16 cellular contexts compared by ENCODE assay signal in the genomic region with DNA sequence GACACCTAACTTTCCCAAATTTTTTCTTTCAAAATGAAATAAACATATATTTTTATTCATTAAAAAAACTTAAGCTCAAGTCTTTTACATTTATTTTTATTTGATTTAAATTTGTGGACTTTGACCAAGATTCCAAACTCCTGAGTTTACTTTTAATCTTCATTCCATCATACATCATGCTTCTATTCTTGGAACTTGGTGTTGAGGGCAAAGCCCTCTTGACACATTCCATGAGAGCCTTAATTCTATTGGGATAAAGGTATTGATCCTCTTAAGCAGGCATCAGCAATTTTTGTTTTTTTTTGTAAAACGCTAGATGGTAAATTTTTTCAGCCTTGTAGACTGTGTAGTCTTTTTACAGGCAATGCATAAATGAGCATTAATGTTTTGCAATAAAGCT. TPM values are rescaled to one million over a fixed set of nuclear protein-coding genes. Genes with fewer than 3 reads are reported as not detected.
DNase-seq lines count a peak whose midpoint lies in the region; ATAC-seq and TF ChIP-seq lines count a peak whose summit lies in the region.
"Had no signal": no experiment of that assay in that cellular context is flagged by ENCODE, and none has a peak within 500 bp of the region (broad histone marks: within the 10 kb centered on the region; RNA-seq: fewer than 3 reads in every experiment).

No MANE protein-coding gene starts in this region.

- 91 to 92% methylated on average over 1 of the region's 1 CpG for WGBS in tibial nerve, 2 donors

- TF ChIP-seq CTCF in epithelial cell of proximal tubule (conservative IDR thresholded peaks at IDR 0.05; ENCODE audit: low read depth, low read length) (no peak), retinal pigment epithelial cell (conservative IDR thresholded peaks at IDR 0.05; ENCODE audit: low read depth, low read length) (no peak), tibial nerve (IDR thresholded peaks at IDR 0.05) (no peak)

- H3K27me3 ChIP-seq in tibial nerve = no peaks in the 10 kb centered on the region
- H3K27me3 ChIP-seq: BLaER1 had no signal

- ATAC-seq in HG03280 (IDR thresholded peaks at IDR 0.05; ENCODE audit: unreplicated experiment) = no peak
- ATAC-seq: A549 had no signal

- TF ChIP-seq POLR2A in tibial nerve (IDR thresholded peaks at IDR 0.05) = no peak
- no peak for TF ChIP-seq POLR2A in erythroblast (IDR thresholded peaks at IDR 0.05; ENCODE audit: low read length)

- H3K27ac ChIP-seq in tibial nerve = no peak overlapping the region
- H3K27ac ChIP-seq: A549, BLaER1, HL-60 had no signal

- peaks cover 0 to 10% (median 0%) of the 10 kb centered on the region in 4 donors for H3K9me3 ChIP-seq in tibial nerve
- H3K9me3 ChIP-seq: A549, BLaER1, Caco-2 had no signal

- H3K4me3 ChIP-seq in epithelial cell of proximal tubule (ENCODE audit: low read depth, low read length) = no peak overlapping the region
- no peak overlapping the region for H3K4me3 ChIP-seq in retinal pigment epithelial cell (ENCODE audit: low read length)
- no peak overlapping the region for H3K4me3 ChIP-seq in tibial nerve
- H3K4me3 ChIP-seq: A549, BLaER1, K562 had no signal

- no peaks in the 10 kb centered on the region for H3K4me1 ChIP-seq in tibial nerve
- H3K4me1 ChIP-seq: A549, BLaER1, Caco-2 had no signal

- no peaks in the 10 kb centered on the region for H3K36me3 ChIP-seq in tibial nerve
- H3K36me3 ChIP-seq: BLaER1 had no signal

- no peak for TF ChIP-seq EP300 in tibial nerve (IDR thresholded peaks at IDR 0.05)

- peak; percentile 2 for DNase-seq in GM04503 (ENCODE audit: low read depth)
- DNase-seq in epithelial cell of proximal tubule (ENCODE audit: low read depth) = peak; percentile 6
- peak; percentile 62 for DNase-seq in retinal pigment epithelial cell (ENCODE audit: low read depth)
- no peak for DNase-seq in tibial nerve (ENCODE audit: low spot score in 2 of 2)
- no peak for DNase-seq in erythroblast (lab: John Stamatoyannopoulos, UW)
- DNase-seq: AML-193; Caco-2; CD8-positive, alpha-beta memory T cell; DND-41; GOT3; H9 had no signal

RNA-seq across cellular contexts. Expression of a gene that starts 53.6 kb away (rescaled TPM):
- 4.2 and 9.9 TPM in 2 replicates for total RNA-seq in epithelial cell of proximal tubule
- 10 to 100 TPM; 17.0 to 23.5 (median 20.2) TPM for total RNA-seq in tibial nerve

Comparison
In these comparisons a context has a peak if more than half of its experiments do, and no peak if none do; other contexts are left out.
1. DNase-seq: peak in GM04503 (single experiment), epithelial cell of proximal tubule (single experiment) and retinal pigment epithelial cell (single experiment); none in tibial nerve (0 of 2) and erythroblast (0 of 2).